ENCODE assay signal across 1 cellular context in the genomic region with DNA sequence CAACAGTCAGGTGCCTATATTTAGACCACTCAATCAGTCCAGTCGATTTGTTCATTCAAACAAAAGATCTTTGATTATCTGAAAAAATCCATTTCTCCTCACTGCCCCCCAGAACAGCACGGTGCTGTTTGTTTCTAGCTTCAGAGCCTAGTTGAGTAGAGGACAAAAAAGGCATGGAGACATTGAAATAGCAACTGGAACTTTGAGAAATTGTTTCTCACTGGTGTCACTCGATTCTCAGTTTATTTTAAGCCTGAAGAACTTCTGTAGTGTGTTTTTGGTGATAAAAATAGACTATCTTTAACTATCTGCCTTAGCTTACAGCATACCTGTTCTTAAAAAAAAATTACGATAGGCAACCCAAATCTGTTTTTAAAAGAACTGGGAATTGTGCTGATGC.
TF ChIP-seq lines count a peak whose summit lies in the region.

No MANE protein-coding gene starts in this region.

TF ChIP-seq in GM23338, 12 proteins besides CTCF, POLR2A, EP300 and RAD21 (continued from another document):
- TF ChIP-seq ZNF462 (CRISPR knock-in tag; IDR thresholded peaks at IDR 0.05), result no peak
- no peak for TF ChIP-seq EZH2 (IDR thresholded peaks at IDR 0.05; ENCODE audit: low read depth, unreplicated experiment)
- TF ChIP-seq POLR2AphosphoS5 (IDR thresholded peaks at IDR 0.05; ENCODE audit: low read depth), result no peak
- no peak for TF ChIP-seq ZNF114 (CRISPR knock-in tag; IDR thresholded peaks at IDR 0.05)
- no peak for TF ChIP-seq ZNF331 (CRISPR knock-in tag; IDR thresholded peaks at IDR 0.05; ENCODE audit: low read depth)
- TF ChIP-seq, protein P1, sequence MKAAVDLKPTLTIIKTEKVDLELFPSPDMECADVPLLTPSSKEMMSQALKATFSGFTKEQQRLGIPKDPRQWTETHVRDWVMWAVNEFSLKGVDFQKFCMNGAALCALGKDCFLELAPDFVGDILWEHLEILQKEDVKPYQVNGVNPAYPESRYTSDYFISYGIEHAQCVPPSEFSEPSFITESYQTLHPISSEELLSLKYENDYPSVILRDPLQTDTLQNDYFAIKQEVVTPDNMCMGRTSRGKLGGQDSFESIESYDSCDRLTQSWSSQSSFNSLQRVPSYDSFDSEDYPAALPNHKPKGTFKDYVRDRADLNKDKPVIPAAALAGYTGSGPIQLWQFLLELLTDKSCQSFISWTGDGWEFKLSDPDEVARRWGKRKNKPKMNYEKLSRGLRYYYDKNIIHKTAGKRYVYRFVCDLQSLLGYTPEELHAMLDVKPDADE (IDR thresholded peaks at IDR 0.05), result no peak
- no peak for TF ChIP-seq STAT1 (IDR thresholded peaks at IDR 0.05; ENCODE audit: unreplicated experiment)
- TF ChIP-seq, protein P2, sequence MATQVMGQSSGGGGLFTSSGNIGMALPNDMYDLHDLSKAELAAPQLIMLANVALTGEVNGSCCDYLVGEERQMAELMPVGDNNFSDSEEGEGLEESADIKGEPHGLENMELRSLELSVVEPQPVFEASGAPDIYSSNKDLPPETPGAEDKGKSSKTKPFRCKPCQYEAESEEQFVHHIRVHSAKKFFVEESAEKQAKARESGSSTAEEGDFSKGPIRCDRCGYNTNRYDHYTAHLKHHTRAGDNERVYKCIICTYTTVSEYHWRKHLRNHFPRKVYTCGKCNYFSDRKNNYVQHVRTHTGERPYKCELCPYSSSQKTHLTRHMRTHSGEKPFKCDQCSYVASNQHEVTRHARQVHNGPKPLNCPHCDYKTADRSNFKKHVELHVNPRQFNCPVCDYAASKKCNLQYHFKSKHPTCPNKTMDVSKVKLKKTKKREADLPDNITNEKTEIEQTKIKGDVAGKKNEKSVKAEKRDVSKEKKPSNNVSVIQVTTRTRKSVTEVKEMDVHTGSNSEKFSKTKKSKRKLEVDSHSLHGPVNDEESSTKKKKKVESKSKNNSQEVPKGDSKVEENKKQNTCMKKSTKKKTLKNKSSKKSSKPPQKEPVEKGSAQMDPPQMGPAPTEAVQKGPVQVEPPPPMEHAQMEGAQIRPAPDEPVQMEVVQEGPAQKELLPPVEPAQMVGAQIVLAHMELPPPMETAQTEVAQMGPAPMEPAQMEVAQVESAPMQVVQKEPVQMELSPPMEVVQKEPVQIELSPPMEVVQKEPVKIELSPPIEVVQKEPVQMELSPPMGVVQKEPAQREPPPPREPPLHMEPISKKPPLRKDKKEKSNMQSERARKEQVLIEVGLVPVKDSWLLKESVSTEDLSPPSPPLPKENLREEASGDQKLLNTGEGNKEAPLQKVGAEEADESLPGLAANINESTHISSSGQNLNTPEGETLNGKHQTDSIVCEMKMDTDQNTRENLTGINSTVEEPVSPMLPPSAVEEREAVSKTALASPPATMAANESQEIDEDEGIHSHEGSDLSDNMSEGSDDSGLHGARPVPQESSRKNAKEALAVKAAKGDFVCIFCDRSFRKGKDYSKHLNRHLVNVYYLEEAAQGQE (IDR thresholded peaks at IDR 0.05; ENCODE audit: unreplicated experiment), result no peak
- TF ChIP-seq EZH2phosphoT487 (IDR thresholded peaks at IDR 0.05; ENCODE audit: unreplicated experiment), result no peak
- TF ChIP-seq JUNB (IDR thresholded peaks at IDR 0.05; ENCODE audit: unreplicated experiment), result no peak
- TF ChIP-seq NANOG (IDR thresholded peaks at IDR 0.05; ENCODE audit: borderline replicate concordance), result no peak
